12 cellular contexts compared by ENCODE assay signal in genomic region chr16:17474572-17474971, GRCh38. TPM values are rescaled to one million over a fixed set of nuclear protein-coding genes. Genes with fewer than 3 reads are reported as not detected.
DNase-seq lines count a peak whose midpoint lies in the region; ATAC-seq, FAIRE-seq and TF ChIP-seq lines count a peak whose summit lies in the region.
"Had no signal": no experiment of that assay in that cellular context is flagged by ENCODE, and none has a peak within 500 bp of the region (broad histone marks: within the 10 kb centered on the region; RNA-seq: fewer than 3 reads in every experiment).

No MANE protein-coding gene starts in this region.

- no peaks in the 10 kb centered on the region for H3K27me3 ChIP-seq in HL-60 (ENCODE audit: insufficient read depth, poor library complexity, severe bottlenecking)
- peaks cover 7% of the 10 kb centered on the region for H3K27me3 ChIP-seq in astrocyte (ENCODE audit: insufficient read depth, low read length)

- H3K36me3 ChIP-seq in astrocyte (ENCODE audit: insufficient read depth, low read length), result no peaks in the 10 kb centered on the region

- peak overlapping the region; percentile 12; the same call in 1 of the 2 replicates for H3K27ac ChIP-seq in HL-60 (replicated peaks)
- H3K27ac ChIP-seq in astrocyte (ENCODE audit: low read depth, low read length), result no peak overlapping the region
- H3K27ac ChIP-seq: SK-N-MC had no signal

- TF ChIP-seq CTCF in HL-60 (IDR thresholded peaks at IDR 0.05; ENCODE audit: insufficient read depth, low read length), result no peak
- no peak for TF ChIP-seq CTCF in astrocyte (IDR thresholded peaks at IDR 0.05; ENCODE audit: insufficient read depth, low read depth, low read length)

- H3K9me3 Mint-ChIP-seq in astrocyte (ENCODE audit: unreplicated experiment), result no peaks in the 10 kb centered on the region
- no peaks in the 10 kb centered on the region for H3K9me3 Mint-ChIP-seq in stimulated activated memory B cell treated with anti-CD40 and anti-IgM and Interleukin-4, amounts not matched to agents 10 μg/mL and 1 μg/mL and 100 μg/mL, for 72 hours

- H3K27ac Mint-ChIP-seq in astrocyte (ENCODE audit: unreplicated experiment), result peak overlapping the region; percentile 4
- H3K27ac Mint-ChIP-seq in stimulated activated memory B cell treated with anti-CD40 and anti-IgM and Interleukin-4, amounts not matched to agents 10 μg/mL and 1 μg/mL and 100 μg/mL, for 72 hours, result peak overlapping the region; percentile 70

- peaks cover 5% of the 10 kb centered on the region for H3K4me1 Mint-ChIP-seq in astrocyte (ENCODE audit: low read depth, unreplicated experiment)
- H3K4me1 Mint-ChIP-seq in stimulated activated memory B cell treated with anti-CD40 and anti-IgM and Interleukin-4, amounts not matched to agents 10 μg/mL and 1 μg/mL and 100 μg/mL, for 72 hours, result peaks cover 35% of the 10 kb centered on the region

- no peak overlapping the region for H3K9ac ChIP-seq in astrocyte (ENCODE audit: low read length)

- peaks cover 12% of the 10 kb centered on the region for H3K27me3 Mint-ChIP-seq in astrocyte (ENCODE audit: low read depth, unreplicated experiment)
- H3K27me3 Mint-ChIP-seq in stimulated activated memory B cell treated with anti-CD40 and anti-IgM and Interleukin-4, amounts not matched to agents 10 μg/mL and 1 μg/mL and 100 μg/mL, for 72 hours, result no peaks in the 10 kb centered on the region

- peak; percentile 14 for ATAC-seq in stimulated activated memory B cell treated with anti-CD40 and anti-IgM and Interleukin-4, amounts not matched to agents 10 μg/mL and 1 μg/mL and 100 μg/mL, for 72 hours
- ATAC-seq in HG03097 (IDR thresholded peaks at IDR 0.05; ENCODE audit: low FRiP score, unreplicated experiment) (no peak), GM21390 (IDR thresholded peaks at IDR 0.05; ENCODE audit: unreplicated experiment) (no peak)

- H3K79me2 ChIP-seq in astrocyte (ENCODE audit: insufficient read depth, low read length), result peaks cover 8% of the 10 kb centered on the region

- peaks cover 6% of the 10 kb centered on the region for H4K20me1 ChIP-seq in astrocyte (ENCODE audit: insufficient read depth, low read length)

- H3K9me3 ChIP-seq in astrocyte (ENCODE audit: insufficient read depth, low read depth, low read length), result no peaks in the 10 kb centered on the region

- H3K4me3 Mint-ChIP-seq in astrocyte (ENCODE audit: unreplicated experiment), result no peak overlapping the region
- peak overlapping the region; percentile 16 for H3K4me3 Mint-ChIP-seq in stimulated activated memory B cell treated with anti-CD40 and anti-IgM and Interleukin-4, amounts not matched to agents 10 μg/mL and 1 μg/mL and 100 μg/mL, for 72 hours

- H3K4me1 ChIP-seq in astrocyte (ENCODE audit: insufficient read depth, low read length), result peaks cover 15% of the 10 kb centered on the region

- DNase-seq in activated gamma-delta T cell treated with Interleukin-2 at 50 U/mL for 16 hours (peak; percentile 12), activated gamma-delta T cell (lab: John Stamatoyannopoulos, UW) (no peak), HL-60 (ENCODE audit: low read depth in 1 of 2, low spot score in 1 of 2) (no peak), astrocyte (ENCODE audit: low read depth) (no peak), NCI-H2029 treated with DMSO at 0.1 percent for 48 hours (lab: John Stamatoyannopoulos, UW) (no peak)
- DNase-seq: effector CD4-positive, alpha-beta T cell; foreskin melanocyte; NCI-H1417 treated with DMSO at 0.1 percent for 48 hours had no signal

- H2AFZ ChIP-seq in astrocyte (ENCODE audit: low read depth, low read length), result peak overlapping the region; percentile 55

- no peak for FAIRE-seq in astrocyte (lab: Jason Lieb, UNC)

- H3K4me3 ChIP-seq in HL-60 (replicated peaks; ENCODE audit: insufficient read depth, low read length) (no peak overlapping the region), astrocyte (ENCODE audit: insufficient read depth, low read depth, low read length) (no peak overlapping the region)
- H3K4me3 ChIP-seq: SK-N-MC had no signal

- H3K4me2 ChIP-seq in astrocyte (ENCODE audit: low read length), result peak overlapping the region; percentile 35

- no peaks in the 10 kb centered on the region for H3K36me3 Mint-ChIP-seq in astrocyte (ENCODE audit: low read depth, unreplicated experiment)
- no peaks in the 10 kb centered on the region for H3K36me3 Mint-ChIP-seq in stimulated activated memory B cell treated with anti-CD40 and anti-IgM and Interleukin-4, amounts not matched to agents 10 μg/mL and 1 μg/mL and 100 μg/mL, for 72 hours

RNA-seq across cellular contexts. Expression of gene XYLT1, which starts 3.8 kb away (rescaled TPM):
- total RNA-seq in astrocyte, result 22.9 and 28.5 TPM in 2 replicates
